ENCODE assay signal across 8 cellular contexts in genomic region chr17:42459256-42459982, GRCh38. TPM values are rescaled to one million over a fixed set of nuclear protein-coding genes. Genes with fewer than 3 reads are reported as not detected.
DNase-seq lines count a peak whose midpoint lies in the region; ATAC-seq and TF ChIP-seq lines count a peak whose summit lies in the region.

No MANE protein-coding gene starts in this region.

- no peaks in the 10 kb centered on the region for H3K36me3 ChIP-seq in naive thymus-derived CD4-positive, alpha-beta T cell (ENCODE audit: control insufficient read depth in 2 of 3, insufficient read depth in 3 of 3, low read length in 3 of 3)
- peaks cover 0 to 22% (median 9%) of the 10 kb centered on the region in 4 donors for H3K36me3 ChIP-seq in upper lobe of left lung

- WGBS in upper lobe of left lung, 2 donors: 4 to 7% methylated on average over 13 of the region's 13 CpGs

- peaks cover 36 to 39% of the 10 kb centered on the region in 2 donors for H3K4me1 ChIP-seq in naive thymus-derived CD4-positive, alpha-beta T cell (ENCODE audit: control insufficient read depth in 2 of 2, insufficient read depth in 2 of 2, low read length in 2 of 2)
- peaks cover 35 to 66% (median 49%) of the 10 kb centered on the region in 4 donors for H3K4me1 ChIP-seq in upper lobe of left lung

- TF ChIP-seq POLR2A in upper lobe of left lung (IDR thresholded peaks at IDR 0.05): no peak

- no peaks in the 10 kb centered on the region for H3K9me3 ChIP-seq in naive thymus-derived CD4-positive, alpha-beta T cell (ENCODE audit: control insufficient read depth in 2 of 3, low read length in 3 of 3)
- no peaks in the 10 kb centered on the region for H3K9me3 ChIP-seq in upper lobe of left lung

- DNase-seq in activated CD4-positive, CD25-positive, alpha-beta regulatory T cell treated with anti-CD3 and anti-CD28 coated beads, Interleukin-2, amount 50 U/mL, for 72 hours: peak; percentile 50
- no peak for DNase-seq in activated CD4-positive, CD25-positive, alpha-beta regulatory T cell (lab: John Stamatoyannopoulos, UW)
- DNase-seq in NCI-H2227 (lab: John Stamatoyannopoulos, UW; ENCODE audit: unreplicated experiment) (peak; percentile 46), foreskin fibroblast (peak; percentile 48 to 76), upper lobe of left lung (peak in 1 of 2 donors; percentile 68)
- DNase-seq in activated T-helper 1 cell treated with anti-CD3 and anti-CD28 coated beads, Interleukin-12 subunit alpha, Interleukin-12 subunit beta, Interleukin-2, Interleukin-4 antibody, amounts not matched to agents 30 ng/mL and 10 ng/mL and 1 ng/mL, durations not matched to agents 14 hours and 24 hours and 36 hours (ENCODE audit: low spot score): peak; percentile 5
- peak in 6 of 9 donors; percentile 13 to 46 (median 22) for DNase-seq in naive thymus-derived CD4-positive, alpha-beta T cell

- H3K27me3 ChIP-seq in naive thymus-derived CD4-positive, alpha-beta T cell (ENCODE audit: control insufficient read depth in 2 of 2, insufficient read depth in 2 of 2, low read length in 2 of 2): no peaks in the 10 kb centered on the region
- no peaks in the 10 kb centered on the region for H3K27me3 ChIP-seq in upper lobe of left lung

- peak overlapping the region; percentile 93 for H3K27ac Mint-ChIP-seq in activated T-helper 1 cell treated with anti-CD3 and anti-CD28 coated beads, Interleukin-12 subunit alpha, Interleukin-12 subunit beta, Interleukin-2, Interleukin-4 antibody, amounts not matched to agents 30 ng/mL and 10 ng/mL and 1 ng/mL, durations not matched to agents 14 hours and 24 hours and 36 hours
- H3K27ac Mint-ChIP-seq in naive thymus-derived CD4-positive, alpha-beta T cell: peak overlapping the region; percentile 68 to 95 (median 92)

- intact Hi-C loops in activated T-helper 1 cell treated with anti-CD3 and anti-CD28 coated beads, Interleukin-12 subunit alpha, Interleukin-12 subunit beta, Interleukin-2, Interleukin-4 antibody, amounts not matched to agents 30 ng/mL and 10 ng/mL and 1 ng/mL, durations not matched to agents 14 hours and 24 hours and 36 hours (cut with micrococcal nuclease): loop anchor here (5.0 kb wide), 1 partner anchor 277 kb away; the partner anchor contains the start of gene KCNH4
- intact Hi-C loops in naive thymus-derived CD4-positive, alpha-beta T cell (cut with micrococcal nuclease): loop anchor here (1.0 to 5.0 kb wide), 6 partner anchors 21 to 277 kb away; partner anchors contain the start of genes CAVIN1 (in 1 of the 2), KCNH4 (in 1 of the 2) and STAT3 (in 1 of the 2)

- CTCF ChIA-PET in naive thymus-derived CD4-positive, alpha-beta T cell (lab: Charles Lee): interaction anchor here (0.8 to 1.2 kb wide), 4 partner anchors 19 to 149 kb away, joined by 3 read pairs; partner anchors contain the start of gene STAT3

- H3K4me3 Mint-ChIP-seq in activated T-helper 1 cell treated with anti-CD3 and anti-CD28 coated beads, Interleukin-12 subunit alpha, Interleukin-12 subunit beta, Interleukin-2, Interleukin-4 antibody, amounts not matched to agents 30 ng/mL and 10 ng/mL and 1 ng/mL, durations not matched to agents 14 hours and 24 hours and 36 hours: peak overlapping the region; percentile 91
- peak overlapping the region; percentile 88 to 97 (median 92) for H3K4me3 Mint-ChIP-seq in naive thymus-derived CD4-positive, alpha-beta T cell

- ATAC-seq in naive thymus-derived CD4-positive, alpha-beta T cell: no peak
- ATAC-seq in upper lobe of left lung (ENCODE audit: low FRiP score in 2 of 2) (peak; percentile 56 to 61), HG02885 (IDR thresholded peaks at IDR 0.05; ENCODE audit: poor library complexity, unreplicated experiment) (no peak)

- TF ChIP-seq EP300 in upper lobe of left lung (IDR thresholded peaks at IDR 0.05): no peak

- H3K9me3 Mint-ChIP-seq in activated T-helper 1 cell treated with anti-CD3 and anti-CD28 coated beads, Interleukin-12 subunit alpha, Interleukin-12 subunit beta, Interleukin-2, Interleukin-4 antibody, amounts not matched to agents 30 ng/mL and 10 ng/mL and 1 ng/mL, durations not matched to agents 14 hours and 24 hours and 36 hours: no peaks in the 10 kb centered on the region
- H3K9me3 Mint-ChIP-seq in naive thymus-derived CD4-positive, alpha-beta T cell: peaks cover 0 to 2% (median 0%) of the 10 kb centered on the region in 11 donors

- POLR2A ChIA-PET in naive thymus-derived CD4-positive, alpha-beta T cell (lab: Charles Lee): interaction anchor here (0.8 to 1.3 kb wide), 4 partner anchors 66 to 151 kb away, joined by 3 read pairs; partner anchors contain the start of gene STAT3

- H3K27me3 Mint-ChIP-seq in activated T-helper 1 cell treated with anti-CD3 and anti-CD28 coated beads, Interleukin-12 subunit alpha, Interleukin-12 subunit beta, Interleukin-2, Interleukin-4 antibody, amounts not matched to agents 30 ng/mL and 10 ng/mL and 1 ng/mL, durations not matched to agents 14 hours and 24 hours and 36 hours (ENCODE audit: insufficient read depth): peaks cover 9% of the 10 kb centered on the region
- peaks cover 0 to 20% (median 0%) of the 10 kb centered on the region in 5 donors for H3K27me3 Mint-ChIP-seq in naive thymus-derived CD4-positive, alpha-beta T cell

- peaks cover 5% of the 10 kb centered on the region for H3K36me3 Mint-ChIP-seq in activated T-helper 1 cell treated with anti-CD3 and anti-CD28 coated beads, Interleukin-12 subunit alpha, Interleukin-12 subunit beta, Interleukin-2, Interleukin-4 antibody, amounts not matched to agents 30 ng/mL and 10 ng/mL and 1 ng/mL, durations not matched to agents 14 hours and 24 hours and 36 hours (ENCODE audit: low read depth)
- peaks cover 0 to 17% (median 11%) of the 10 kb centered on the region in 5 donors for H3K36me3 Mint-ChIP-seq in naive thymus-derived CD4-positive, alpha-beta T cell

- peaks cover 44% of the 10 kb centered on the region for H3K4me1 Mint-ChIP-seq in activated T-helper 1 cell treated with anti-CD3 and anti-CD28 coated beads, Interleukin-12 subunit alpha, Interleukin-12 subunit beta, Interleukin-2, Interleukin-4 antibody, amounts not matched to agents 30 ng/mL and 10 ng/mL and 1 ng/mL, durations not matched to agents 14 hours and 24 hours and 36 hours (ENCODE audit: low read depth)
- H3K4me1 Mint-ChIP-seq in naive thymus-derived CD4-positive, alpha-beta T cell: peaks cover 24 to 47% (median 40%) of the 10 kb centered on the region in 7 donors

- peak overlapping the region; percentile 68 to 87 for H3K4me3 ChIP-seq in foreskin fibroblast (ENCODE audit: low read depth in 1 of 2, low read length in 2 of 2)
- peak overlapping the region; percentile 86 for H3K4me3 ChIP-seq in naive thymus-derived CD4-positive, alpha-beta T cell (ENCODE audit: low read length)
- peak overlapping the region; percentile 71 to 84 (median 78) for H3K4me3 ChIP-seq in upper lobe of left lung

- TF ChIP-seq CTCF in foreskin fibroblast (IDR thresholded peaks at IDR 0.05; ENCODE audit: low read depth, low read length): peak; percentile 35
- peak in 2 of 6 experiments; percentile 9 to 21 for TF ChIP-seq CTCF in upper lobe of left lung (IDR thresholded peaks at IDR 0.05)

- peak overlapping the region; percentile 66 for H3K27ac ChIP-seq in naive thymus-derived CD4-positive, alpha-beta T cell (ENCODE audit: low read depth, low read length)
- H3K27ac ChIP-seq in upper lobe of left lung: peak overlapping the region; percentile 91 to 98 (median 96)

RNA-seq across cellular contexts. Expression of gene ATP6V0A1, which starts 0.7 kb away (rescaled TPM):
- total RNA-seq in activated T-helper 1 cell treated with anti-CD3 and anti-CD28 coated beads, Interleukin-12 subunit alpha, Interleukin-12 subunit beta, Interleukin-2, Interleukin-4 antibody, amounts not matched to agents 30 ng/mL and 10 ng/mL and 1 ng/mL, durations not matched to agents 14 hours and 24 hours and 36 hours: 23.2 and 27.1 TPM in 2 replicates
- 10 to 100 TPM; 16.1 to 74.8 (median 17.9) TPM for total RNA-seq in naive thymus-derived CD4-positive, alpha-beta T cell
- 10 to 100 TPM; 10.7 to 16.8 TPM for polyA plus RNA-seq in naive thymus-derived CD4-positive, alpha-beta T cell
- 100 to 1,000 TPM in 3 of 6 donors, 10 to 100 TPM in 3; 68.3 to 212 (median 118) TPM for total RNA-seq in upper lobe of left lung

RNA-seq across cellular contexts. Expression of gene CAVIN1, which starts 36.4 kb away (rescaled TPM):
- 0.91 and 0.96 TPM in 2 replicates for total RNA-seq in activated T-helper 1 cell treated with anti-CD3 and anti-CD28 coated beads, Interleukin-12 subunit alpha, Interleukin-12 subunit beta, Interleukin-2, Interleukin-4 antibody, amounts not matched to agents 30 ng/mL and 10 ng/mL and 1 ng/mL, durations not matched to agents 14 hours and 24 hours and 36 hours
- 1 to 10 TPM in 2 of 5 experiments, under 1 TPM in 1, not detected in 2; 0.32 to 3.8 (median 1.1) TPM for total RNA-seq in naive thymus-derived CD4-positive, alpha-beta T cell
- polyA plus RNA-seq in naive thymus-derived CD4-positive, alpha-beta T cell: under 1 TPM; 0.25 to 0.81 TPM
- total RNA-seq in upper lobe of left lung: 100 to 1,000 TPM in 5 of 6 donors, 10 to 100 TPM in 1; 89.1 to 406 (median 307) TPM

Comparison
In these comparisons a context has a peak if more than half of its experiments do, and no peak if none do; other contexts are left out.
1. DNase-seq: peak in activated CD4-positive, CD25-positive, alpha-beta regulatory T cell treated with anti-CD3 and anti-CD28 coated beads, Interleukin-2, amount 50 U/mL, for 72 hours (single experiment), NCI-H2227 (single experiment), activated T-helper 1 cell treated with anti-CD3 and anti-CD28 coated beads, Interleukin-12 subunit alpha, Interleukin-12 subunit beta, Interleukin-2, Interleukin-4 antibody, amounts not matched to agents 30 ng/mL and 10 ng/mL and 1 ng/mL, durations not matched to agents 14 hours and 24 hours and 36 hours (single experiment), foreskin fibroblast (2 of 2) and naive thymus-derived CD4-positive, alpha-beta T cell (6 of 9); none in activated CD4-positive, CD25-positive, alpha-beta regulatory T cell (0 of 4).
2. ATAC-seq: peak in upper lobe of left lung (2 of 2); none in naive thymus-derived CD4-positive, alpha-beta T cell (single experiment) and HG02885 (single experiment).
3. RNA of gene CAVIN1, which starts 36.4 kb away (total RNA-seq): 89.1 to 406 TPM in upper lobe of left lung; 0.91 to 0.96 TPM in activated T-helper 1 cell treated with anti-CD3 and anti-CD28 coated beads, Interleukin-12 subunit alpha, Interleukin-12 subunit beta, Interleukin-2, Interleukin-4 antibody, amounts not matched to agents 30 ng/mL and 10 ng/mL and 1 ng/mL, durations not matched to agents 14 hours and 24 hours and 36 hours and 0.32 to 3.8 TPM in naive thymus-derived CD4-positive, alpha-beta T cell; every median in the first group is over 10 times any median in the second.
4. Peak in every context shown above with its lines, with median percentiles within 50 percentile points of each other: H3K4me3 ChIP-seq.